Comparison of ENCODE assay signal across 8 cellular contexts in genomic region chr3:121749276-121750086, GRCh38. TPM values are rescaled to one million over a fixed set of nuclear protein-coding genes. Genes with fewer than 3 reads are reported as not detected.
DNase-seq lines count a peak whose midpoint lies in the region; ATAC-seq and TF ChIP-seq lines count a peak whose summit lies in the region.

GOLGB1 (minus strand) TSS chr3:121749741; CDS start chr3:121730971, 18,770 bp downstream.

- peak within 1 kb of the TSS; percentile 91 for H3K4me3 ChIP-seq in CD4-positive, CD25-positive, alpha-beta regulatory T cell (ENCODE audit: low read depth, low read length)
- H3K4me3 ChIP-seq in duodenal mucosa (ENCODE audit: low read depth in 1 of 2, low read length in 2 of 2), result peak within 1 kb of the TSS; percentile 84 to 93
- peak within 1 kb of the TSS; percentile 78 to 97 (median 92) for H3K4me3 ChIP-seq in liver (ENCODE audit: low read depth in 1 of 3, low read length in 3 of 3)

- DNase-seq in CD4-positive, CD25-positive, alpha-beta regulatory T cell, result peak; percentile 91 to 99 (median 96)
- peak; percentile 93 for DNase-seq in NCI-H774 (lab: John Stamatoyannopoulos, UW)
- DNase-seq in activated CD4-positive, alpha-beta T cell treated with anti-CD3 and anti-CD28 coated beads, Interleukin-2, amount 50 U/mL, for 4 hours, result peak; percentile 89 to 91
- peak; percentile 95 for DNase-seq in stimulated activated CD4-positive, alpha-beta T cell treated with anti-CD3 and anti-CD28 coated beads, Interleukin-4, amount 100 ng/mL, for 24 hours

- H3K9me3 ChIP-seq in CD4-positive, CD25-positive, alpha-beta regulatory T cell (ENCODE audit: control insufficient read depth in 2 of 2, low read length in 2 of 2), result no peaks in the 10 kb centered on the region
- H3K9me3 ChIP-seq in duodenal mucosa (ENCODE audit: control insufficient read depth in 1 of 2, low read length in 2 of 2) (no peaks in the 10 kb centered on the region), liver (ENCODE audit: control insufficient read depth in 4 of 4, low read length in 3 of 4) (no peaks in the 10 kb centered on the region)

- TF ChIP-seq CTCF in liver (IDR thresholded peaks at IDR 0.05; ENCODE audit: low read depth, low read length, missing input control), result no peak

- no peaks in the 10 kb centered on the region for H3K9me3 Mint-ChIP-seq in CD4-positive, CD25-positive, alpha-beta regulatory T cell

- peak within 1 kb of the TSS in 1 of 4 donors; percentile 30 for H3K4me3 Mint-ChIP-seq in CD4-positive, CD25-positive, alpha-beta regulatory T cell

- peak within 1 kb of the TSS; percentile 95 for H3K27ac ChIP-seq in CD4-positive, CD25-positive, alpha-beta regulatory T cell (ENCODE audit: insufficient read depth, low read length, poor library complexity, severe bottlenecking)
- H3K27ac ChIP-seq in duodenal mucosa (ENCODE audit: low read depth, low read length) (peak within 1 kb of the TSS; percentile 97), liver (ENCODE audit: low read depth in 1 of 2, low read length in 2 of 2) (peak within 1 kb of the TSS; percentile 80 to 96)

- no peak within 1 kb of the TSS for H3K27ac Mint-ChIP-seq in CD4-positive, CD25-positive, alpha-beta regulatory T cell

- H3K36me3 Mint-ChIP-seq in CD4-positive, CD25-positive, alpha-beta regulatory T cell, result peaks cover 3% of the 10 kb centered on the region

- H3K27me3 ChIP-seq in CD4-positive, CD25-positive, alpha-beta regulatory T cell (ENCODE audit: control insufficient read depth, insufficient read depth, low read length), result peaks cover 10% of the 10 kb centered on the region
- H3K27me3 ChIP-seq in duodenal mucosa (ENCODE audit: control insufficient read depth in 1 of 2, insufficient read depth in 2 of 2, low read length in 2 of 2) (no peaks in the 10 kb centered on the region), liver (ENCODE audit: control insufficient read depth in 4 of 4, insufficient read depth in 4 of 4, low read length in 3 of 4) (no peaks in the 10 kb centered on the region)

- H3K36me3 ChIP-seq in CD4-positive, CD25-positive, alpha-beta regulatory T cell (ENCODE audit: control insufficient read depth, insufficient read depth, low read length), result no peaks in the 10 kb centered on the region
- H3K36me3 ChIP-seq in duodenal mucosa (ENCODE audit: control insufficient read depth in 1 of 2, insufficient read depth in 2 of 2, low read length in 2 of 2) (no peaks in the 10 kb centered on the region), liver (ENCODE audit: control insufficient read depth in 4 of 4, insufficient read depth in 3 of 4, low read depth in 1 of 4, low read length in 3 of 4) (no peaks in the 10 kb centered on the region)

- WGBS in liver, result under 1% methylated on average over 51 of the region's 51 CpGs

- peak; percentile 18 to 19 for TF ChIP-seq RAD21 in liver (IDR thresholded peaks at IDR 0.05)

- peaks cover 21% of the 10 kb centered on the region for H3K27me3 Mint-ChIP-seq in CD4-positive, CD25-positive, alpha-beta regulatory T cell

- H3K4me1 ChIP-seq in CD4-positive, CD25-positive, alpha-beta regulatory T cell (ENCODE audit: control insufficient read depth, insufficient read depth, low read length, poor library complexity, severe bottlenecking), result peaks cover 21% of the 10 kb centered on the region
- peaks cover 13 to 19% of the 10 kb centered on the region in 2 donors for H3K4me1 ChIP-seq in duodenal mucosa (ENCODE audit: control insufficient read depth in 1 of 2, insufficient read depth in 2 of 2, low read length in 2 of 2)
- H3K4me1 ChIP-seq in liver (ENCODE audit: control insufficient read depth in 4 of 4, insufficient read depth in 4 of 4, low read length in 3 of 4), result peaks cover 2 to 28% (median 20%) of the 10 kb centered on the region in 4 donors

- peak within 1 kb of the TSS; percentile 93 to 96 for H3K9ac ChIP-seq in duodenal mucosa (ENCODE audit: low read depth in 1 of 2, low read length in 2 of 2)
- H3K9ac ChIP-seq in liver (ENCODE audit: low read depth in 1 of 2, low read length in 2 of 2), result peak within 1 kb of the TSS; percentile 83 to 95

- peak; percentile 98 to 99 for ATAC-seq in CD4-positive, CD25-positive, alpha-beta regulatory T cell (ENCODE audit: low read depth in 2 of 2)
- ATAC-seq in GM19438 (IDR thresholded peaks at IDR 0.05; ENCODE audit: low read depth, unreplicated experiment) (peak; percentile 95), HG03571 (IDR thresholded peaks at IDR 0.05; ENCODE audit: unreplicated experiment) (peak; percentile 94)

- peaks cover 4 to 10% (median 6%) of the 10 kb centered on the region in 4 donors for H3K4me1 Mint-ChIP-seq in CD4-positive, CD25-positive, alpha-beta regulatory T cell

TF ChIP-seq in liver, 16 proteins besides CTCF, POLR2A, EP300 and RAD21:
- TF ChIP-seq MAX (IDR thresholded peaks at IDR 0.05), result peak; percentile 65
- peak; percentile 98 for TF ChIP-seq TAF1 (conservative IDR thresholded peaks at IDR 0.05)
- peak; percentile 39 to 43 for TF ChIP-seq RXRA (IDR thresholded peaks at IDR 0.05)
- peak; percentile 91 for TF ChIP-seq SP1 (IDR thresholded peaks at IDR 0.05)
- TF ChIP-seq ATF3 (IDR thresholded peaks at IDR 0.05), result no peak
- TF ChIP-seq GABPA (IDR thresholded peaks at IDR 0.05 in 1 of 2, conservative IDR thresholded peaks at IDR 0.05 in 1 of 2), result peak; percentile 97 to 99
- peak; percentile 53 to 60 for TF ChIP-seq EGR1 (IDR thresholded peaks at IDR 0.05; ENCODE audit: low read depth in 2 of 2)
- TF ChIP-seq NR2F2 (IDR thresholded peaks at IDR 0.05), result peak; percentile 82
- peak; percentile 66 for TF ChIP-seq FOXA2 (IDR thresholded peaks at IDR 0.05)
- peak; percentile 80 for TF ChIP-seq YY1 (IDR thresholded peaks at IDR 0.05)
- no peak for TF ChIP-seq HNF4G (IDR thresholded peaks at IDR 0.05)
- no peak for TF ChIP-seq ZBTB33 (IDR thresholded peaks at IDR 0.05)
- peak; percentile 78 for TF ChIP-seq REST (IDR thresholded peaks at IDR 0.05)
- TF ChIP-seq FOXA1 (IDR thresholded peaks at IDR 0.05), result peak; percentile 78
- TF ChIP-seq HNF4A (conservative IDR thresholded peaks at IDR 0.05), result peak; percentile 32 to 70
- peak; percentile 83 to 84 for TF ChIP-seq JUND (IDR thresholded peaks at IDR 0.05)

RNA-seq across cellular contexts. Expression of gene GOLGB1, which starts in this region (rescaled TPM):
- total RNA-seq in CD4-positive, CD25-positive, alpha-beta regulatory T cell, result 51.7 TPM
- 1 to 10 TPM; 3.2 to 6.8 (median 3.9) TPM for polyA plus RNA-seq in CD4-positive, CD25-positive, alpha-beta regulatory T cell
- total RNA-seq in liver, result 10 to 100 TPM; 29.1 to 58.8 TPM
- polyA plus RNA-seq in liver, result 10 to 100 TPM; 10.1 to 36.8 TPM

Comparison
In these comparisons a context has a peak if more than half of its experiments do, and no peak if none do; other contexts are left out.
1. Peak in every context shown above with its lines: DNase-seq, ATAC-seq, H3K4me3 ChIP-seq and H3K27ac ChIP-seq.